In the genomic region with DNA sequence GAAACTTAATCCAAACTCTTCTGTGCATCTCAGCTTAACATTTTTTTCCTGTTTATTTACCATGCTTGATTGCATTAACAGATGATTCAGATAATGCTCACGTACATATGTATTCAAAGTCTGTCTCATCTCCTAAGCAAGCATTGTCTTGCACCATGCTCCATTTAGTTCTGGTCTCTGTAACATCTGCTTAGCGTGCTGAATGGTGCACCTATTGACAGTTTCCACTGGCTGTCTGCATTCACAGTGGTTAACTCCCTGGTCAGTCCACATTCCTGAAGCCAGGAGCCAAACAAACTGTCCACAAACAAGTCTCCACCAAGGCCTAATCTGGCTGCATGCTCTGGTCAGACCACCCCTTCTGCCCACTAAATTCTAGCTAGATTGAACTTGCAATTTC, we compare ENCODE assay signal across 28 cellular contexts.
DNase-seq lines count a peak whose midpoint lies in the region; ATAC-seq and TF ChIP-seq lines count a peak whose summit lies in the region.
"Had no signal": no experiment of that assay in that cellular context is flagged by ENCODE, and none has a peak within 500 bp of the region (broad histone marks: within the 10 kb centered on the region; RNA-seq: fewer than 3 reads in every experiment).

No MANE protein-coding gene starts in this region.

- H3K36me3 ChIP-seq in RWPE2 (ENCODE audit: low read depth), result peaks cover 85% of the 10 kb centered on the region

- no peaks in the 10 kb centered on the region for H3K4me1 ChIP-seq in RWPE2 (ENCODE audit: insufficient read depth, poor library complexity, severe bottlenecking)
- H3K4me1 ChIP-seq: BLaER1, left lung, stomach had no signal

- no peaks in the 10 kb centered on the region for H3K4me1 Mint-ChIP-seq in nephron progenitor cell
- H3K4me1 Mint-ChIP-seq: activated CD4-positive, alpha-beta T cell treated with anti-CD3 and anti-CD28 coated beads, Interleukin-2, amount 10 ng/mL, durations not matched to agents 24 days and 14 days; activated naive CD8-positive, alpha-beta T cell treated with anti-CD3 and anti-CD28 coated beads, Interleukin-2, amount 10 ng/mL, durations not matched to agents 7 days and 5 days; naive thymus-derived CD8-positive, alpha-beta T cell had no signal

- no peaks in the 10 kb centered on the region for H3K27me3 Mint-ChIP-seq in nephron progenitor cell (ENCODE audit: low read depth, poor library complexity)
- H3K27me3 Mint-ChIP-seq: activated CD4-positive, alpha-beta T cell treated with anti-CD3 and anti-CD28 coated beads, Interleukin-2, amount 10 ng/mL, durations not matched to agents 24 days and 14 days; activated naive CD8-positive, alpha-beta T cell treated with anti-CD3 and anti-CD28 coated beads, Interleukin-2, amount 10 ng/mL, durations not matched to agents 7 days and 5 days; naive thymus-derived CD8-positive, alpha-beta T cell had no signal

- TF ChIP-seq CTCF in RWPE2 (IDR thresholded peaks at IDR 0.05; ENCODE audit: poor library complexity, severe bottlenecking), result no peak
- TF ChIP-seq CTCF in nephron progenitor cell (IDR thresholded peaks at IDR 0.05), result no peak

- no peak overlapping the region for H3K4me3 Mint-ChIP-seq in nephron progenitor cell
- H3K4me3 Mint-ChIP-seq: activated CD4-positive, alpha-beta T cell treated with anti-CD3 and anti-CD28 coated beads, Interleukin-2, amount 10 ng/mL, durations not matched to agents 24 days and 14 days; activated naive CD8-positive, alpha-beta T cell treated with anti-CD3 and anti-CD28 coated beads, Interleukin-2, amount 10 ng/mL, durations not matched to agents 7 days and 5 days; naive thymus-derived CD8-positive, alpha-beta T cell; T-helper 2 cell treated with Interferon-gamma antibody and Interleukin-4, amounts not matched to agents 5 μg/mL and 100 μg/mL, for 36 hours had no signal

- no peak overlapping the region for H3K4me3 ChIP-seq in RWPE2 (ENCODE audit: severe bottlenecking)
- H3K4me3 ChIP-seq: BLaER1, left lung, smooth muscle cell, stomach, tibial artery had no signal

- DNase-seq in HCEC 1CT, result peak; percentile 66
- no peak for DNase-seq in RWPE2 (ENCODE audit: low spot score)
- DNase-seq in fibroblast of gingiva (ENCODE audit: low read depth), result peak; percentile 72
- DNase-seq in nephron progenitor cell, result no peak
- DNase-seq in hepatic stellate cell (ENCODE audit: low spot score), result no peak
- no peak for DNase-seq in NCI-H1694 (lab: John Stamatoyannopoulos, UW)
- no peak for DNase-seq in caudate nucleus (lab: John Stamatoyannopoulos, UW)
- DNase-seq: activated CD4-positive, alpha-beta T cell treated with anti-CD3 and anti-CD28 coated beads, Interleukin-2, amount 10 ng/mL, durations not matched to agents 24 days and 14 days; activated gamma-delta T cell; activated naive CD8-positive, alpha-beta T cell treated with anti-CD3 and anti-CD28 coated beads, Interleukin-2, amount 10 ng/mL, durations not matched to agents 7 days and 5 days; activated T-cell treated with anti-CD3 and anti-CD28 coated beads, Interleukin-2, amount 50 U/mL, for 1 hour; foreskin melanocyte; H7; Karpas-422; left lung; midbrain; naive thymus-derived CD8-positive, alpha-beta T cell; NCI-H1694 treated with DMSO at 0.1 percent for 48 hours; NCI-H510A treated with DMSO at 0.1 percent for 48 hours; retina; SHP77 treated with DMSO at 0.1 percent for 48 hours; stimulated activated CD4-positive, alpha-beta T cell treated with anti-CD3 and anti-CD28 coated beads, Interleukin-1b, Interleukin-23, amount 100 ng/mL, for 48 hours; stimulated activated CD8-positive, alpha-beta memory T cell treated with anti-CD3 and anti-CD28 coated beads, Interleukin-4, amount 100 ng/mL, for 48 hours; stomach; tibial artery had no signal

- H3K27me3 ChIP-seq in RWPE2 (ENCODE audit: insufficient read depth, poor library complexity, severe bottlenecking), result no peaks in the 10 kb centered on the region
- H3K27me3 ChIP-seq: BLaER1, left lung, stomach, tibial artery had no signal

- H3K9me3 Mint-ChIP-seq in nephron progenitor cell, result no peaks in the 10 kb centered on the region
- H3K9me3 Mint-ChIP-seq: activated CD4-positive, alpha-beta T cell treated with anti-CD3 and anti-CD28 coated beads, Interleukin-2, amount 10 ng/mL, durations not matched to agents 24 days and 14 days; activated naive CD8-positive, alpha-beta T cell treated with anti-CD3 and anti-CD28 coated beads, Interleukin-2, amount 10 ng/mL, durations not matched to agents 7 days and 5 days; naive thymus-derived CD8-positive, alpha-beta T cell; T-helper 2 cell treated with Interferon-gamma antibody and Interleukin-4, amounts not matched to agents 5 μg/mL and 100 μg/mL, for 36 hours had no signal

- H3K9me3 ChIP-seq in RWPE2 (ENCODE audit: severe bottlenecking), result no peaks in the 10 kb centered on the region
- H3K9me3 ChIP-seq: BLaER1, left lung, stomach, tibial artery had no signal

- H3K27ac Mint-ChIP-seq in nephron progenitor cell, result peak overlapping the region; percentile 34
- H3K27ac Mint-ChIP-seq: activated CD4-positive, alpha-beta T cell treated with anti-CD3 and anti-CD28 coated beads, Interleukin-2, amount 10 ng/mL, durations not matched to agents 24 days and 14 days; activated naive CD8-positive, alpha-beta T cell treated with anti-CD3 and anti-CD28 coated beads, Interleukin-2, amount 10 ng/mL, durations not matched to agents 7 days and 5 days; T-helper 2 cell treated with Interferon-gamma antibody and Interleukin-4, amounts not matched to agents 5 μg/mL and 100 μg/mL, for 36 hours had no signal

- peaks cover 41% of the 10 kb centered on the region for H3K36me3 Mint-ChIP-seq in nephron progenitor cell (ENCODE audit: low read depth)

- no peak overlapping the region for H3K27ac ChIP-seq in RWPE2 (ENCODE audit: poor library complexity, severe bottlenecking)
- no peak overlapping the region for H3K27ac ChIP-seq in caudate nucleus (ENCODE audit: low read depth, low read length)
- H3K27ac ChIP-seq: BLaER1, left lung, stomach, tibial artery had no signal

- ATAC-seq in RWPE2 (ENCODE audit: low read depth), result peak; percentile 62; the same call in 2 of the 3 replicates
- ATAC-seq: left lung; naive thymus-derived CD8-positive, alpha-beta T cell had no signal

Comparison
In these comparisons a context has a peak if more than half of its experiments do, and no peak if none do; other contexts are left out.
1. DNase-seq: peak in HCEC 1CT (single experiment) and fibroblast of gingiva (single experiment); none in RWPE2 (single experiment), nephron progenitor cell (single experiment), hepatic stellate cell (single experiment), NCI-H1694 (single experiment) and caudate nucleus (0 of 61).